Comparison of ENCODE assay signal across 1 cellular context in the genomic region with DNA sequence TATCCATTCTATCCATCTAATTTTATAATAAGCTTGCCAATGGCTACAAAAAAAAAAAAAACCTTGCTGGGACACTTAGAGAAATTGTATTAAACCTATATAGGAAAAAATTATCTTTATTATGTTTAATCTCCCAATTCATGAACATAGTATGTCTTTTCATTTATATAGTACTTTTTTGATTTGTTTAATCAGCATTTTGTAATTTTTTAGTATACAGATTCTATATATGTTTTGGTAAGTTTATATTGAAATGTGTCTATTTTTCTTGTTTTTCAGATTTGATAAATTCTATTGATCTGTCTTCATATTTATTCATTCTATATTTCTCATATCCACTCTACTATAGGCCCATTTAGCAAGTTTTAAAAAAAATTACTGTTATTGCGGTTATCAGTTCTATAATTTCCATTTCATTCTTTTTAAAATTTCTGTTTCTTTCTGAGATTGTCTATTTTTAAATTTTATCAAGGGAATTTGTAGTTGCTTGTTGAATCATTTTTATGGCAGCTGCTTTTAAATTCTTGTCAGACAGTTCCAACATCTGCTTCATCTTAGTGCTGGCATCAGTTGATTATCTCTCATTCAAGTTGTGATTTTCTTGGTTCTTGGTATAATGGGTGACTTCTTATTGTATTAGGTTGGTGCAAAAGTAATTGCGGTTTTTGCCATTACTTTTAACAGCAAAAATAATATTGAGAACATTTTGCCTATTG.
TF ChIP-seq lines count a peak whose summit lies in the region.

No MANE protein-coding gene starts in this region.

TF ChIP-seq in K562, 482 proteins besides CTCF, POLR2A, EP300 and RAD21 (continued from another document):
- TF ChIP-seq, protein P1, sequence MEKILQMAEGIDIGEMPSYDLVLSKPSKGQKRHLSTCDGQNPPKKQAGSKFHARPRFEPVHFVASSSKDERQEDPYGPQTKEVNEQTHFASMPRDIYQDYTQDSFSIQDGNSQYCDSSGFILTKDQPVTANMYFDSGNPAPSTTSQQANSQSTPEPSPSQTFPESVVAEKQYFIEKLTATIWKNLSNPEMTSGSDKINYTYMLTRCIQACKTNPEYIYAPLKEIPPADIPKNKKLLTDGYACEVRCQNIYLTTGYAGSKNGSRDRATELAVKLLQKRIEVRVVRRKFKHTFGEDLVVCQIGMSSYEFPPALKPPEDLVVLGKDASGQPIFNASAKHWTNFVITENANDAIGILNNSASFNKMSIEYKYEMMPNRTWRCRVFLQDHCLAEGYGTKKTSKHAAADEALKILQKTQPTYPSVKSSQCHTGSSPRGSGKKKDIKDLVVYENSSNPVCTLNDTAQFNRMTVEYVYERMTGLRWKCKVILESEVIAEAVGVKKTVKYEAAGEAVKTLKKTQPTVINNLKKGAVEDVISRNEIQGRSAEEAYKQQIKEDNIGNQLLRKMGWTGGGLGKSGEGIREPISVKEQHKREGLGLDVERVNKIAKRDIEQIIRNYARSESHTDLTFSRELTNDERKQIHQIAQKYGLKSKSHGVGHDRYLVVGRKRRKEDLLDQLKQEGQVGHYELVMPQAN (IDR thresholded peaks at IDR 0.05; ENCODE audit: borderline replicate concordance), result no peak
- TF ChIP-seq C11orf30 (IDR thresholded peaks at IDR 0.05; ENCODE audit: low read depth) (peak; percentile 52; the same call in 1 of the 2 replicates), ZKSCAN8 (CRISPR knock-in tag; IDR thresholded peaks at IDR 0.05) (no peak), ADNP (tag; IDR thresholded peaks at IDR 0.05) (no peak), TAF15 (IDR thresholded peaks at IDR 0.05; ENCODE audit: low read depth, low read length) (no peak), POLR2AphosphoS5 (IDR thresholded peaks at IDR 0.05; ENCODE audit: control insufficient read depth, insufficient read depth, low read depth, low read length) (no peak), TAF7 (tag; IDR thresholded peaks at IDR 0.05) (no peak)
- TF ChIP-seq, protein P2, sequence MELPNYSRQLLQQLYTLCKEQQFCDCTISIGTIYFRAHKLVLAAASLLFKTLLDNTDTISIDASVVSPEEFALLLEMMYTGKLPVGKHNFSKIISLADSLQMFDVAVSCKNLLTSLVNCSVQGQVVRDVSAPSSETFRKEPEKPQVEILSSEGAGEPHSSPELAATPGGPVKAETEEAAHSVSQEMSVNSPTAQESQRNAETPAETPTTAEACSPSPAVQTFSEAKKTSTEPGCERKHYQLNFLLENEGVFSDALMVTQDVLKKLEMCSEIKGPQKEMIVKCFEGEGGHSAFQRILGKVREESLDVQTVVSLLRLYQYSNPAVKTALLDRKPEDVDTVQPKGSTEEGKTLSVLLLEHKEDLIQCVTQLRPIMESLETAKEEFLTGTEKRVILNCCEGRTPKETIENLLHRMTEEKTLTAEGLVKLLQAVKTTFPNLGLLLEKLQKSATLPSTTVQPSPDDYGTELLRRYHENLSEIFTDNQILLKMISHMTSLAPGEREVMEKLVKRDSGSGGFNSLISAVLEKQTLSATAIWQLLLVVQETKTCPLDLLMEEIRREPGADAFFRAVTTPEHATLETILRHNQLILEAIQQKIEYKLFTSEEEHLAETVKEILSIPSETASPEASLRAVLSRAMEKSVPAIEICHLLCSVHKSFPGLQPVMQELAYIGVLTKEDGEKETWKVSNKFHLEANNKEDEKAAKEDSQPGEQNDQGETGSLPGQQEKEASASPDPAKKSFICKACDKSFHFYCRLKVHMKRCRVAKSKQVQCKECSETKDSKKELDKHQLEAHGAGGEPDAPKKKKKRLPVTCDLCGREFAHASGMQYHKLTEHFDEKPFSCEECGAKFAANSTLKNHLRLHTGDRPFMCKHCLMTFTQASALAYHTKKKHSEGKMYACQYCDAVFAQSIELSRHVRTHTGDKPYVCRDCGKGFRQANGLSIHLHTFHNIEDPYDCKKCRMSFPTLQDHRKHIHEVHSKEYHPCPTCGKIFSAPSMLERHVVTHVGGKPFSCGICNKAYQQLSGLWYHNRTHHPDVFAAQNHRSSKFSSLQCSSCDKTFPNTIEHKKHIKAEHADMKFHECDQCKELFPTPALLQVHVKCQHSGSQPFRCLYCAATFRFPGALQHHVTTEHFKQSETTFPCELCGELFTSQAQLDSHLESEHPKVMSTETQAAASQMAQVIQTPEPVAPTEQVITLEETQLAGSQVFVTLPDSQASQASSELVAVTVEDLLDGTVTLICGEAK (IDR thresholded peaks at IDR 0.05), result no peak
- TF ChIP-seq, protein P2 (CRISPR knock-in tag; IDR thresholded peaks at IDR 0.05), result no peak
